Comparison of ENCODE assay signal across 8 cellular contexts in the genomic region with DNA sequence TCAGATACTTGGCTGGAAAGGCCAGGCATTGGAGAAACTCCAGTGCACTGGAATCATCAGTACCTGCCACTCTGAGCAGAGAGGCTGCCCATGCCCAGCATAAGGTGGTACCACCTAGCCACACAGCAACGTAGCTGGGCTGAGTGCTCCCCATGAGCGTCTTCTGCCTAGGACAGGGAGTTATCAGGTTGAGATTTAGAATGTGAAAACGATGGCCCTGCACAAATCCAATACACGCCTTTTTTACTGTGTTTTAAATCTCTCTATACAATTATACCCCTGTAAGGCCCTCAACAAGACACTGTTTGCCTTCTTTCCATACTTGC.
DNase-seq lines count a peak whose midpoint lies in the region; ATAC-seq lines count a peak whose summit lies in the region.
"Had no signal": no experiment of that assay in that cellular context is flagged by ENCODE, and none has a peak within 500 bp of the region (broad histone marks: within the 10 kb centered on the region; RNA-seq: fewer than 3 reads in every experiment).

No MANE protein-coding gene starts in this region.

- H3K4me1 ChIP-seq in HUES64 (ENCODE audit: insufficient read depth, low read length) (peaks cover 42% of the 10 kb centered on the region), subcutaneous abdominal adipose tissue (ENCODE audit: control insufficient read depth in 5 of 5, insufficient read depth in 5 of 5, low read length in 5 of 5) (peaks cover 26 to 77% (median 64%) of the 10 kb centered on the region in 5 donors)

- H3K4me1 Mint-ChIP-seq in activated naive CD8-positive, alpha-beta T cell treated with anti-CD3 and anti-CD28 coated beads for 36 hours = peaks cover 68% of the 10 kb centered on the region

- no peak for DNase-seq in activated naive CD8-positive, alpha-beta T cell treated with anti-CD3 and anti-CD28 coated beads for 36 hours
- DNase-seq in NCI-H1436 (lab: John Stamatoyannopoulos, UW) (no peak), NCI-H2171 (lab: John Stamatoyannopoulos, UW) (no peak)
- DNase-seq: NCI-H510A had no signal

- H3K36me3 Mint-ChIP-seq in activated naive CD8-positive, alpha-beta T cell treated with anti-CD3 and anti-CD28 coated beads for 36 hours = peaks cover 21% of the 10 kb centered on the region

- H3K9me3 ChIP-seq in HUES64 (ENCODE audit: insufficient read depth, low read depth, low read length) (no peaks in the 10 kb centered on the region), subcutaneous abdominal adipose tissue (ENCODE audit: control insufficient read depth in 5 of 5, low read length in 5 of 5) (no peaks in the 10 kb centered on the region)

- H3K9me3 Mint-ChIP-seq in activated naive CD8-positive, alpha-beta T cell treated with anti-CD3 and anti-CD28 coated beads for 36 hours = no peaks in the 10 kb centered on the region

- no peak for ATAC-seq in GM18873 (IDR thresholded peaks at IDR 0.05; ENCODE audit: low FRiP score, unreplicated experiment)

- H3K36me3 ChIP-seq in HUES64 (ENCODE audit: insufficient read depth, low read length) (no peaks in the 10 kb centered on the region), subcutaneous abdominal adipose tissue (ENCODE audit: control insufficient read depth in 5 of 5, insufficient read depth in 5 of 5, low read length in 5 of 5) (peaks cover 0 to 3% (median 3%) of the 10 kb centered on the region in 5 donors)

- H3K9ac ChIP-seq in HUES64 (ENCODE audit: low read depth, low read length) (no peak overlapping the region), subcutaneous abdominal adipose tissue (ENCODE audit: low read length in 5 of 5) (peak overlapping the region; percentile 16 to 69 (median 56))

- 77% methylated on average over 4 of the region's 4 CpGs for WGBS in HUES64

- no peaks in the 10 kb centered on the region for H3K27me3 Mint-ChIP-seq in activated naive CD8-positive, alpha-beta T cell treated with anti-CD3 and anti-CD28 coated beads for 36 hours

- H3K27ac ChIP-seq in HUES64 (ENCODE audit: low read depth, low read length) (no peak overlapping the region), layer of hippocampus (ENCODE audit: low read depth, low read length) (peak overlapping the region; percentile 49), subcutaneous abdominal adipose tissue (ENCODE audit: low read depth, low read length) (peak overlapping the region; percentile 97)

- H3K27ac Mint-ChIP-seq in activated naive CD8-positive, alpha-beta T cell treated with anti-CD3 and anti-CD28 coated beads for 36 hours = peak overlapping the region; percentile 82

- peak overlapping the region; percentile 92 for H3K4me3 Mint-ChIP-seq in activated naive CD8-positive, alpha-beta T cell treated with anti-CD3 and anti-CD28 coated beads for 36 hours

- peaks cover 96% of the 10 kb centered on the region for H3K27me3 ChIP-seq in HUES64 (ENCODE audit: insufficient read depth, low read length)
- H3K27me3 ChIP-seq in layer of hippocampus (ENCODE audit: control insufficient read depth, insufficient read depth, low read length) = no peaks in the 10 kb centered on the region
- H3K27me3 ChIP-seq in subcutaneous abdominal adipose tissue (ENCODE audit: control insufficient read depth in 5 of 5, insufficient read depth in 4 of 5, low read length in 5 of 5) = no peaks in the 10 kb centered on the region

- H3K4me3 ChIP-seq in HUES64 (ENCODE audit: low read length) (peak overlapping the region; percentile 60; the same call in 1 of the 2 replicates), subcutaneous abdominal adipose tissue (ENCODE audit: low read depth in 1 of 5, low read length in 5 of 5) (peak overlapping the region; percentile 75 to 85 (median 81))
